Comparison of ENCODE assay signal across 8 cellular contexts in genomic region chr20:50763550-50764458, GRCh38. TPM values are rescaled to one million over a fixed set of nuclear protein-coding genes. Genes with fewer than 3 reads are reported as not detected.
DNase-seq lines count a peak whose midpoint lies in the region; ATAC-seq, FAIRE-seq and TF ChIP-seq lines count a peak whose summit lies in the region.
"Not testable (repeated sequence)": the region's sequence is repeated elsewhere in the genome, so short reads cannot be mapped to it uniquely, and the experiment has no call there.

No MANE protein-coding gene starts in this region.

- in situ Hi-C loops in Panc1 (cut with HindIII; ENCODE audit: low pct_unique_long_range_greater_than_20kb, low sequenced_read_pairs); K562 (cut with MboI): not testable (repeated sequence)

- not testable (repeated sequence) for H3K27me3 Mint-ChIP-seq in type B pancreatic cell

- not testable (repeated sequence) for H3K36me3 ChIP-seq in Panc1 (ENCODE audit: control insufficient read depth, insufficient read depth, low read length); K562 (ENCODE audit: control insufficient read depth, insufficient read depth, low read length); esophagus squamous epithelium; left lung; pancreas

- peak; percentile 93 for DNase-seq in HuH-7.5 (ENCODE audit: low spot score)
- not testable (repeated sequence) for DNase-seq in Panc1 (ENCODE audit: low read depth, low spot score); K562 (ENCODE audit: extremely low read depth in 1 of 4, low spot score in 3 of 4); esophagus squamous epithelium (lab: John Stamatoyannopoulos, UW); left lung
- DNase-seq in pancreas, result peak in 1 of 6 donors; percentile 21
- peak; percentile 60 for DNase-seq in type B pancreatic cell (ENCODE audit: extremely low spot score, unreplicated experiment)

- H3K4me3 Mint-ChIP-seq in type B pancreatic cell, result peak overlapping the region; percentile 12

- not testable (repeated sequence) for H3K79me2 ChIP-seq in K562 (ENCODE audit: control insufficient read depth, insufficient read depth, low read length)

- H3K4me1 ChIP-seq in Panc1 (ENCODE audit: control insufficient read depth, insufficient read depth, low read length), result peaks cover 76% of the 10 kb centered on the region
- peaks cover 30 to 36% of the 10 kb centered on the region in 2 experiments for H3K4me1 ChIP-seq in K562 (replicated peaks in 1 of 2; ENCODE audit: control insufficient read depth in 2 of 2, insufficient read depth in 2 of 2, low read length in 2 of 2)
- H3K4me1 ChIP-seq in esophagus squamous epithelium, result peaks cover 14 to 36% (median 21%) of the 10 kb centered on the region in 3 donors
- H3K4me1 ChIP-seq in left lung, result not testable (repeated sequence)
- peaks cover 6 to 32% (median 23%) of the 10 kb centered on the region in 3 donors for H3K4me1 ChIP-seq in pancreas

- not testable (repeated sequence) for FAIRE-seq in K562 (lab: Jason Lieb, UNC); pancreas (lab: Jason Lieb, UNC)

- not testable (repeated sequence) for H4K20me1 ChIP-seq in K562 (replicated peaks; ENCODE audit: control insufficient read depth, insufficient read depth, low read length)

- not testable (repeated sequence) for H3K4me3 ChIP-seq in Panc1 (ENCODE audit: low read depth in 2 of 2, low read length in 2 of 2); K562; esophagus squamous epithelium; left lung; pancreas

- not testable (repeated sequence) for BruUV-seq in Panc1 (replicated peaks; lab: Mats Ljungman, UMichigan); K562 (replicated peaks; lab: Mats Ljungman, UMichigan)

- H3K9ac ChIP-seq in K562 (ENCODE audit: insufficient read depth in 1 of 2, low read depth in 2 of 2, low read length in 2 of 2), result not testable (repeated sequence)

- ATAC-seq in Panc1, K562, left lung, pancreas: not testable (repeated sequence)

- not testable (repeated sequence) for H3K36me3 Mint-ChIP-seq in type B pancreatic cell

- peak overlapping the region; percentile 57; the same call in 1 of the 2 replicates for H2AFZ ChIP-seq in K562 (ENCODE audit: low read depth, low read length)

- not testable (repeated sequence) for H3K9me1 ChIP-seq in K562 (ENCODE audit: control insufficient read depth, insufficient read depth, low read length)

- peaks cover 35% of the 10 kb centered on the region for H3K4me1 Mint-ChIP-seq in type B pancreatic cell (ENCODE audit: unreplicated experiment)

- WGBS in K562 (ENCODE audit: insufficient coverage, low coverage, missing lambda C conversion rate), result 75% methylated on average over 20 of the region's 20 CpGs
- 71 to 83% methylated on average over 19 to 20 of the region's 20 CpGs for WGBS in esophagus squamous epithelium, 2 donors
- WGBS in pancreas, 2 donors, result 81 to 84% methylated on average over 20 of the region's 20 CpGs

- POLR2A ChIA-PET in Panc1 (lab: Charles Lee), result not testable (repeated sequence)
- POLR2A ChIA-PET in K562 (lab: Yijun Ruan, JAX), result interaction anchor here (1.0 kb wide), 1 partner anchor 11 kb away, joined by 3 read pairs; no protein-coding TSS in a partner anchor

- TF ChIP-seq RAD21 in K562 (CRISPR knock-in tag; conservative IDR thresholded peaks at IDR 0.05 in 1 of 2, IDR thresholded peaks at IDR 0.05 in 1 of 2), result not testable (repeated sequence)

- H3K27ac ChIP-seq in C4-2B (peak overlapping the region; percentile 81), Panc1 (ENCODE audit: low read length) (peak overlapping the region; percentile 99), esophagus squamous epithelium (peak overlapping the region in 3 of 4 donors; percentile 79 to 87 (median 84)), left lung (peak overlapping the region; percentile 78 to 79), pancreas (peak overlapping the region; percentile 46 to 82 (median 77))
- not testable (repeated sequence) for H3K27ac ChIP-seq in K562 (ENCODE audit: extremely low read depth, low read depth, low read length)

- H3K27ac Mint-ChIP-seq in type B pancreatic cell, result peak overlapping the region; percentile 91

- not testable (repeated sequence) for H3K27me3 ChIP-seq in Panc1 (ENCODE audit: control insufficient read depth, insufficient read depth, low read length); K562 (ENCODE audit: control insufficient read depth in 2 of 2, insufficient read depth in 2 of 2, low read length in 2 of 2); esophagus squamous epithelium; left lung; pancreas

- H3K9me3 Mint-ChIP-seq in type B pancreatic cell, result not testable (repeated sequence)

- CTCF ChIA-PET in Panc1 (lab: Charles Lee), result interaction anchor here (1.5 kb wide), 1 partner anchor 24 kb away, joined by 3 read pairs; no protein-coding TSS in a partner anchor
- CTCF ChIA-PET in K562 (lab: Yijun Ruan, JAX; ENCODE audit: low intra/inter-chr PET ratio), result not testable (repeated sequence)

- intact Hi-C loops in Panc1 (cut with micrococcal nuclease; ENCODE audit: unreplicated experiment); K562 (cut with micrococcal nuclease); esophagus squamous epithelium (cut with DNase I); left lung (cut with DNase I); pancreas (cut with DNase I): not testable (repeated sequence)

- not testable (repeated sequence) for TF ChIP-seq POLR2A in K562 (conservative IDR thresholded peaks at IDR 0.05); esophagus squamous epithelium (IDR thresholded peaks at IDR 0.05)

- TF ChIP-seq CTCF in C4-2B (conservative IDR thresholded peaks at IDR 0.05); Panc1 (IDR thresholded peaks at IDR 0.05); K562 (IDR thresholded peaks at IDR 0.05 in 2 of 3, conservative IDR thresholded peaks at IDR 0.05 in 1 of 3; ENCODE audit: insufficient read depth in 2 of 3, low read depth in 1 of 3, low read length in 3 of 3); esophagus squamous epithelium (IDR thresholded peaks at IDR 0.05); left lung (IDR thresholded peaks at IDR 0.05); pancreas (IDR thresholded peaks at IDR 0.05); type B pancreatic cell (conservative IDR thresholded peaks at IDR 0.05): not testable (repeated sequence)

- H3K4me2 ChIP-seq in K562 (ENCODE audit: insufficient read depth, low read length), result not testable (repeated sequence)

- TF ChIP-seq EP300 in K562 (IDR thresholded peaks at IDR 0.05; ENCODE audit: low read length), result not testable (repeated sequence)

- H3K9me3 ChIP-seq in Panc1 (ENCODE audit: control insufficient read depth, insufficient read depth, low read depth, low read length); K562 (replicated peaks; ENCODE audit: control insufficient read depth, insufficient read depth, low read depth, low read length); esophagus squamous epithelium; left lung; pancreas: not testable (repeated sequence)

RNA-seq across cellular contexts. Expression of gene BCAS4, which starts 31.1 kb away (rescaled TPM):
- 34.8 TPM for total RNA-seq in Panc1 (2021; ENCODE audit: unreplicated experiment)
- polyA plus RNA-seq in Panc1 (2012; ENCODE audit: insufficient read length), result 76.6 TPM
- 2.3 and 2.5 TPM in 2 replicates for total RNA-seq in K562 (2011; cell fraction: chromatin; rRNA removed; ENCODE audit: low replicate concordance)
- 0.26 and 1.0 TPM in 2 replicates for total RNA-seq in K562 (2011; cell fraction: nucleolus; rRNA removed)
- total RNA-seq in K562 (2011; cell fraction: nucleoplasm; rRNA removed), result 1.8 and 2.7 TPM in 2 replicates
- total RNA-seq in K562 (2014; rRNA removed), result 2.3 and 2.9 TPM in 2 replicates
- total RNA-seq in K562 (2014; rRNA removed; fragmentation: Illumina TruSeq; extraction: Trizol), result 0.47 and 0.64 TPM in 2 replicates
- total RNA-seq in K562 (2015; rRNA removed; fragmentation: Illumina TruSeq; extraction: Trizol), result 0.34 and 0.36 TPM in 2 replicates
- total RNA-seq in K562 (2021), result 1.5 and 2.0 TPM in 2 replicates
- 0.65 and 1.1 TPM in 2 replicates for polyA plus RNA-seq in K562 (2011; rRNA removed)
- polyA plus RNA-seq in K562 (2011; cell fraction: cytosol; rRNA removed), result 1.2 and 2.1 TPM in 2 replicates
- polyA plus RNA-seq in K562 (2011; cell fraction: nucleus; rRNA removed), result 0.27 and 0.70 TPM in 2 replicates
- polyA plus RNA-seq in K562 (2012), result 0.87 and 1.4 TPM in 2 replicates
- polyA plus RNA-seq in K562 (2014; fragmentation: Illumina TruSeq; extraction: Trizol), result 0.25 and 1.5 TPM in 2 replicates
- polyA plus RNA-seq in K562 (2014; fragmentation: Nextera tagmentation; extraction: Ambion mirVana), result under 1 TPM; 0.15 to 0.20 TPM
- polyA plus RNA-seq in K562 (2014; rRNA removed), result 0.40 and 2.1 TPM in 2 replicates
- polyA minus RNA-seq in K562 (2011; rRNA and poly(A)+ RNA removed), result 0.06 and 0.63 TPM in 2 replicates
- not detected in 2 replicates for polyA minus RNA-seq in K562 (2011; cell fraction: cytosol; rRNA and poly(A)+ RNA removed)
- 0.22 and 1.2 TPM in 2 replicates for polyA minus RNA-seq in K562 (2011; cell fraction: nucleus; rRNA and poly(A)+ RNA removed)
- total RNA-seq in esophagus squamous epithelium, result 1 to 10 TPM in 1 of 4 donors, under 1 TPM in 3; 0.18 to 2.3 (median 0.54) TPM
- total RNA-seq in left lung, result 1 to 10 TPM; 2.9 to 4.6 TPM
- 1 to 10 TPM in 5 of 6 donors, under 1 TPM in 1; 0.85 to 1.9 (median 1.7) TPM for total RNA-seq in pancreas
- polyA plus RNA-seq in pancreas, result 1 to 10 TPM; 2.0 to 4.8 TPM
- total RNA-seq in type B pancreatic cell (ENCODE audit: low replicate concordance), result 6.3 and 9.3 TPM in 2 replicates

RNA-seq across cellular contexts. Expression of gene PARD6B, which starts 32.4 kb away (rescaled TPM):
- total RNA-seq in Panc1 (2021; ENCODE audit: unreplicated experiment) (132 TPM), K562 (2014; rRNA removed) (5.5 and 5.9 TPM in 2 replicates), K562 (2014; rRNA removed; fragmentation: Illumina TruSeq; extraction: Trizol) (10.4 and 12.7 TPM in 2 replicates), K562 (2015; rRNA removed; fragmentation: Illumina TruSeq; extraction: Trizol) (9.0 and 9.8 TPM in 2 replicates), K562 (2021) (12.0 and 12.3 TPM in 2 replicates), esophagus squamous epithelium (1 to 10 TPM; 4.7 to 6.5 (median 5.3) TPM), left lung (10 to 100 TPM; 23.5 to 37.3 TPM), pancreas (10 to 100 TPM in 4 of 6 donors, 1 to 10 TPM in 2; 8.1 to 17.8 (median 11.9) TPM), type B pancreatic cell (ENCODE audit: low replicate concordance) (27.7 and 50.0 TPM in 2 replicates)
- 11.2 TPM for polyA plus RNA-seq in Panc1 (2012; ENCODE audit: insufficient read length)
- total RNA-seq in K562 (2011; cell fraction: chromatin; rRNA removed; ENCODE audit: low replicate concordance), result 9.8 and 24.9 TPM in 2 replicates
- total RNA-seq in K562 (2011; cell fraction: nucleolus; rRNA removed), result 5.3 and 6.2 TPM in 2 replicates
- total RNA-seq in K562 (2011; cell fraction: nucleoplasm; rRNA removed), result 12.7 and 15.3 TPM in 2 replicates
- polyA plus RNA-seq in K562 (2011; rRNA removed) (4.5 and 5.3 TPM in 2 replicates), K562 (2014; fragmentation: Illumina TruSeq; extraction: Trizol) (1.7 and 2.5 TPM in 2 replicates), K562 (2014; fragmentation: Nextera tagmentation; extraction: Ambion mirVana) (1 to 10 TPM; 2.7 to 7.4 TPM), K562 (2014; rRNA removed) (2.5 and 2.6 TPM in 2 replicates), pancreas (1 to 10 TPM; 3.1 to 4.2 TPM)
- polyA plus RNA-seq in K562 (2011; cell fraction: cytosol; rRNA removed), result 1.5 and 2.7 TPM in 2 replicates
- 1.9 and 2.6 TPM in 2 replicates for polyA plus RNA-seq in K562 (2011; cell fraction: nucleus; rRNA removed)
- 0.96 and 1.2 TPM in 2 replicates for polyA plus RNA-seq in K562 (2012)
- 10.1 and 10.3 TPM in 2 replicates for polyA minus RNA-seq in K562 (2011; rRNA and poly(A)+ RNA removed)
- polyA minus RNA-seq in K562 (2011; cell fraction: cytosol; rRNA and poly(A)+ RNA removed), result 5.6 and 5.7 TPM in 2 replicates
- polyA minus RNA-seq in K562 (2011; cell fraction: nucleus; rRNA and poly(A)+ RNA removed), result 2.2 and 3.1 TPM in 2 replicates
